Comparison of ENCODE assay signal across 8 cellular contexts in the genomic region with DNA sequence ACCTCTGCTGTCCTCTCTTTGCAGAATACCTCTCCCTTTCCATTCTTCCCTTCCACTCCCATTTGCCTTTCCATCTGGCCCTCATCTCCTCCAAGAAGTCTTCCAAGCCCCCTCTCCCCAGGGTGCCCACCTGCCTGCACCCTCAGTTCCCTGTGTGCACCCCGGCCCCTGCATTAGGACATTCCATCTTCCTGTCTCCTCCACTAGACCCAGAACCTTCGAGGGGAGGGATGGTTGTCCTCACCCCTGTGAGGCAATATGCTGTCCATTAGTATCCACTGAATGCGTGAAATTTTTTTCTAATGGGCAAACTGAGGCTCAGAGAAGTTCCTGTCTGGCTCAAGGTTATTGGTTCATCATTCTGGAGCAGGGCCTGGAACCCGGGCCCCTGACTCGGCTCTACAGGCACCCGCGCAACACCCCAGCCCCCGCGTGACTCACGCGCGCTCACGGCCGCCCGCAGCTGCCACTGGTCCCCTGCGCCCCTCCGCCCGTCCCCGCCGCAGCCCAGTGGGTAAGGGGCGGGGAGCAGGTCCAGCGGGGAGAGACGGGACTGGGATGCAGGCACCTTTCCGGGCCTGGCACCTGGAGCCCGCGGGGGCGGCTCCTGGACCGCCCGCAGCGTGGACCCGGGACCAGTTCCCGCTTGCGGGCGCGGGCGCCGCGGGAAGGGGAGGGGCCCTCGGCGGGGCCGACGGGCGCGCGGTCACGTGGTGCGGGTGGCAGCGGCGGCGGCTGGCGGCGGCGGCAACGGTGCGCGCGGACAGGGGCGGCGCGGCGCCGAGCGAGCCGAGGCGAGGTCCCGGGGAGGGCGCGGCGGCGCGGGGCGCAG. TPM values are rescaled to one million over a fixed set of nuclear protein-coding genes. Genes with fewer than 3 reads are reported as not detected.
DNase-seq lines count a peak whose midpoint lies in the region; ATAC-seq and TF ChIP-seq lines count a peak whose summit lies in the region.

No MANE protein-coding gene starts in this region.

- H3K4me1 ChIP-seq in ovary (ENCODE audit: insufficient read depth) = peaks cover 3% of the 10 kb centered on the region

- no peaks in the 10 kb centered on the region for H3K27me3 ChIP-seq in ovary

- intact Hi-C loops in ovary (cut with DNase I) = no loop called here

- WGBS in ovary, 3 donors = 1 to 6% (median 3%) methylated on average over 20 to 70 of the region's 72 CpGs

- no peak for TF ChIP-seq CTCF in GM10248 (IDR thresholded peaks at IDR 0.05; ENCODE audit: control extremely low read depth, extremely low read depth, low read depth, missing control alignments)
- no peak for TF ChIP-seq CTCF in foreskin fibroblast (IDR thresholded peaks at IDR 0.05; ENCODE audit: low read depth, low read length)
- no peak for TF ChIP-seq CTCF in ovary (IDR thresholded peaks at IDR 0.05)

- POLR2A ChIA-PET in GM10248 (lab: Yijun Ruan, JAX) = no interaction called here

- CTCF ChIA-PET in GM10248 (lab: Yijun Ruan, JAX) = no interaction called here

- H3K27ac ChIP-seq in ovary = no peak overlapping the region

- H3K4me3 ChIP-seq in foreskin fibroblast (ENCODE audit: low read depth in 1 of 2, low read length in 2 of 2) (peak overlapping the region; percentile 24 to 42), ovary (peak overlapping the region; percentile 24)

- no peaks in the 10 kb centered on the region for H3K9me3 ChIP-seq in ovary

- ATAC-seq in GM19351 (IDR thresholded peaks at IDR 0.05; ENCODE audit: unreplicated experiment) = no peak

- no peak for TF ChIP-seq EP300 in ovary (IDR thresholded peaks at IDR 0.05)

- no peaks in the 10 kb centered on the region for H3K36me3 ChIP-seq in ovary

- no peak for TF ChIP-seq POLR2A in ovary (IDR thresholded peaks at IDR 0.05)

- peak; percentile 51 for DNase-seq in GM10248 (ENCODE audit: extremely low spot score)
- peak; percentile 36 for DNase-seq in NCI-H2196 treated with DMSO at 0.1 percent for 48 hours (lab: John Stamatoyannopoulos, UW; ENCODE audit: unreplicated experiment)
- peak; percentile 37 for DNase-seq in activated T-helper 1 cell treated with Interleukin-2 at 50 U/mL for 16 hours (ENCODE audit: low read depth)
- peak in 1 of 2 donors; percentile 23 for DNase-seq in foreskin fibroblast
- DNase-seq in ovary = no peak
- no peak for DNase-seq in cerebellar nuclear complex (lab: John Stamatoyannopoulos, UW)
- DNase-seq in NCI-H524 treated with DMSO at 0.1 percent for 48 hours (lab: John Stamatoyannopoulos, UW) = no peak

RNA-seq across cellular contexts. Expression of gene SEPTIN3, which starts 7.0 kb away (rescaled TPM):
- 1 to 10 TPM in 1 of 7 donors, under 1 TPM in 5, not detected in 1; 0.11 to 1.4 (median 0.23) TPM for total RNA-seq in ovary
- under 1 TPM; 0.12 to 0.78 TPM for polyA plus RNA-seq in ovary

RNA-seq across cellular contexts. Expression of gene WBP2NL, which starts 22.3 kb away (rescaled TPM):
- 1 to 10 TPM; 2.4 to 4.5 (median 3.0) TPM for total RNA-seq in ovary
- polyA plus RNA-seq in ovary = 1 to 10 TPM in 1 of 2 donors, under 1 TPM in 1; 0.48 to 1.2 TPM

RNA-seq across cellular contexts. Expression of gene CENPM, which starts 29.3 kb away (rescaled TPM):
- total RNA-seq in ovary = 1 to 10 TPM in 4 of 7 donors, under 1 TPM in 1, not detected in 2; 0.25 to 8.0 (median 1.8) TPM
- polyA plus RNA-seq in ovary = 1 to 10 TPM in 1 of 2 donors, not detected in 1; 1.0 TPM

RNA-seq across cellular contexts. Expression of gene TNFRSF13C, which starts 49.7 kb away (rescaled TPM):
- under 1 TPM; 0.08 to 0.36 (median 0.22) TPM for total RNA-seq in ovary
- under 1 TPM; 0.05 TPM for polyA plus RNA-seq in ovary

Comparison
In these comparisons a context has a peak if more than half of its experiments do, and no peak if none do; other contexts are left out.
1. DNase-seq: peak in GM10248 (single experiment), NCI-H2196 treated with DMSO at 0.1 percent for 48 hours (single experiment) and activated T-helper 1 cell treated with Interleukin-2 at 50 U/mL for 16 hours (single experiment); none in ovary (0 of 5), cerebellar nuclear complex (0 of 2) and NCI-H524 treated with DMSO at 0.1 percent for 48 hours (single experiment).